18 cellular contexts compared by ENCODE assay signal in genomic region chr22:50684986-50685385, GRCh38. TPM values are rescaled to one million over a fixed set of nuclear protein-coding genes. Genes with fewer than 3 reads are reported as not detected.
DNase-seq lines count a peak whose midpoint lies in the region; TF ChIP-seq lines count a peak whose summit lies in the region.
"Had no signal": no experiment of that assay in that cellular context is flagged by ENCODE, and none has a peak within 500 bp of the region (broad histone marks: within the 10 kb centered on the region; RNA-seq: fewer than 3 reads in every experiment).

No MANE protein-coding gene starts in this region.

- no peaks in the 10 kb centered on the region for H4K20me1 ChIP-seq in osteoblast (ENCODE audit: insufficient read depth, low read length)

- peak; percentile 26 for DNase-seq in EH (ENCODE audit: low read depth)
- peak; percentile 85 for DNase-seq in MG63
- peak; percentile 25 for DNase-seq in fibroblast of the aortic adventitia (ENCODE audit: low read depth)
- peak; percentile 92 for DNase-seq in osteoblast (ENCODE audit: insufficient read length, low spot score, missing footprints)
- DNase-seq in NCI-H2107 treated with DMSO at 0.1 percent for 48 hours (lab: John Stamatoyannopoulos, UW; ENCODE audit: unreplicated experiment): no peak
- DNase-seq in NK-92 (lab: John Stamatoyannopoulos, UW; ENCODE audit: unreplicated experiment): no peak
- no peak for DNase-seq in SW480 (ENCODE audit: low spot score)
- no peak for DNase-seq in SHP77 treated with DMSO at 0.1 percent for 48 hours (lab: John Stamatoyannopoulos, UW)
- DNase-seq: activated CD4-positive, alpha-beta T cell treated with anti-CD3 and anti-CD28 coated beads for 36 hours; effector CD8-positive, alpha-beta T cell; mucosa of descending colon; NCI-H1436 treated with DMSO at 0.1 percent for 48 hours; stimulated activated CD4-positive, alpha-beta T cell treated with anti-CD3 and anti-CD28 coated beads, Interleukin-15, amount 100 ng/mL, for 24 hours had no signal

- no peaks in the 10 kb centered on the region for H3K79me2 ChIP-seq in osteoblast (ENCODE audit: insufficient read depth, low read length)
- H3K79me2 ChIP-seq: parathyroid adenoma had no signal

- TF ChIP-seq CTCF in fibroblast of the aortic adventitia (IDR thresholded peaks at IDR 0.05; ENCODE audit: insufficient read depth, low read length) (no peak), osteoblast (IDR thresholded peaks at IDR 0.05; ENCODE audit: extremely low read depth, low read depth, low read length) (no peak)

- H3K36me3 ChIP-seq in MG63 (no peaks in the 10 kb centered on the region), osteoblast (ENCODE audit: insufficient read depth, low read length) (no peaks in the 10 kb centered on the region)
- H3K36me3 ChIP-seq: HAP-1, suprapubic skin had no signal

- H2AFZ ChIP-seq in osteoblast (ENCODE audit: low read length): no peak overlapping the region
- H2AFZ ChIP-seq: parathyroid adenoma had no signal

- H3K4me1 ChIP-seq in osteoblast (ENCODE audit: insufficient read depth, low read length): no peaks in the 10 kb centered on the region
- H3K4me1 ChIP-seq: HAP-1, parathyroid adenoma, suprapubic skin had no signal

- H3K9me3 ChIP-seq in MG63: no peaks in the 10 kb centered on the region
- H3K9me3 ChIP-seq in osteoblast (ENCODE audit: low read depth, low read length): no peaks in the 10 kb centered on the region
- H3K9me3 ChIP-seq: HAP-1, mucosa of descending colon, suprapubic skin had no signal

- H3K4me2 ChIP-seq in osteoblast (ENCODE audit: insufficient read depth, low read length): no peak overlapping the region

- H3K4me3 ChIP-seq in MG63: no peak overlapping the region
- H3K4me3 ChIP-seq in fibroblast of the aortic adventitia (ENCODE audit: low read depth, low read length): no peak overlapping the region
- no peak overlapping the region for H3K4me3 ChIP-seq in osteoblast (ENCODE audit: insufficient read depth, low read length)
- H3K4me3 ChIP-seq: HAP-1, mucosa of descending colon, suprapubic skin had no signal

- H3K27me3 ChIP-seq in MG63 (no peaks in the 10 kb centered on the region), osteoblast (ENCODE audit: insufficient read depth, low read length) (peaks cover 3% of the 10 kb centered on the region)

- no peak overlapping the region for H3K27ac ChIP-seq in osteoblast (ENCODE audit: low read depth, low read length)
- H3K27ac ChIP-seq: parathyroid adenoma, suprapubic skin had no signal

RNA-seq across cellular contexts. Expression of gene SHANK3, which starts 12.4 kb away (rescaled TPM):
- total RNA-seq in MG63 (2014; rRNA removed; shearing (Covaris generic); ENCODE audit: low replicate concordance): 1.3 and 2.6 TPM in 2 replicates
- total RNA-seq in fibroblast of the aortic adventitia (ENCODE audit: low replicate concordance): 0.90 and 0.98 TPM in 2 replicates
- 0.36 and 0.59 TPM in 2 replicates for total RNA-seq in osteoblast

RNA-seq across cellular contexts. Expression of gene ACR, which starts 53.0 kb away (rescaled TPM):
- not detected in 2 replicates for total RNA-seq in MG63 (2014; rRNA removed; shearing (Covaris generic); ENCODE audit: low replicate concordance)
- total RNA-seq in fibroblast of the aortic adventitia (ENCODE audit: low replicate concordance) (not detected in 2 replicates), osteoblast (1.4 TPM in 1 of 2 replicates, not detected in the other)
- total RNA-seq: activated CD4-positive, alpha-beta T cell treated with anti-CD3 and anti-CD28 coated beads for 36 hours; frontal cortex; NCI-H460; suprapubic skin had no signal

RNA-seq across cellular contexts. Expression of gene ARSA, which starts 57.0 kb away (rescaled TPM):
- 9.8 and 16.0 TPM in 2 replicates for total RNA-seq in MG63 (2014; rRNA removed; shearing (Covaris generic); ENCODE audit: low replicate concordance)
- 21.9 and 30.3 TPM in 2 replicates for total RNA-seq in fibroblast of the aortic adventitia (ENCODE audit: low replicate concordance)
- 35.1 and 38.4 TPM in 2 replicates for total RNA-seq in osteoblast

Comparison
In these comparisons a context has a peak if more than half of its experiments do, and no peak if none do; other contexts are left out.
1. DNase-seq: peak in EH (single experiment), MG63 (single experiment), fibroblast of the aortic adventitia (single experiment) and osteoblast (single experiment); none in NCI-H2107 treated with DMSO at 0.1 percent for 48 hours (single experiment), NK-92 (single experiment), SW480 (single experiment) and SHP77 treated with DMSO at 0.1 percent for 48 hours (single experiment).